8 cellular contexts compared by ENCODE assay signal in genomic region chr5:102754499-102755424, GRCh38. TPM values are rescaled to one million over a fixed set of nuclear protein-coding genes. Genes with fewer than 3 reads are reported as not detected.
DNase-seq lines count a peak whose midpoint lies in the region; ATAC-seq and TF ChIP-seq lines count a peak whose summit lies in the region.

PAM (plus strand) TSS chr5:102755305; CDS start chr5:102866196, 110,891 bp downstream.

- H3K36me3 ChIP-seq in GM23338 (ENCODE audit: insufficient read depth) (no peaks in the 10 kb centered on the region), parathyroid adenoma (ENCODE audit: control insufficient read depth, insufficient read depth, low read length) (no peaks in the 10 kb centered on the region), upper lobe of left lung (no peaks in the 10 kb centered on the region)

- H3K4me1 ChIP-seq in GM23338 (ENCODE audit: insufficient read depth) (peaks cover 36% of the 10 kb centered on the region), parathyroid adenoma (peaks cover 8% of the 10 kb centered on the region), upper lobe of left lung (peaks cover 15 to 19% (median 17%) of the 10 kb centered on the region in 4 donors)

- H3K4me2 ChIP-seq in GM23338 (peak within 1 kb of the TSS; percentile 99), parathyroid adenoma (ENCODE audit: low read length) (peak within 1 kb of the TSS; percentile 83)

- peak; percentile 83 for ATAC-seq in GM23338
- ATAC-seq in activated naive CD4-positive, alpha-beta T cell treated with anti-CD3 and anti-CD28 coated beads, Interleukin-2, amount 50 U/mL, for 72 hours: peak; percentile 80 to 84
- ATAC-seq in upper lobe of left lung (ENCODE audit: low FRiP score in 2 of 2): peak; percentile 93 to 96

- H3K27ac ChIP-seq in GM23338 (ENCODE audit: low read depth) (peak within 1 kb of the TSS; percentile 79), parathyroid adenoma (peak within 1 kb of the TSS; percentile 46), upper lobe of left lung (peak within 1 kb of the TSS; percentile 83 to 88 (median 86))

- H2AFZ ChIP-seq in GM23338 (peak within 1 kb of the TSS; percentile 96), parathyroid adenoma (peak within 1 kb of the TSS; percentile 78)

- no peaks in the 10 kb centered on the region; the same call in 1 of the 2 replicates for H3F3A ChIP-seq in GM23338 (replicated peaks; ENCODE audit: low read depth)

- H3K4me3 Mint-ChIP-seq in GM23338: peak within 1 kb of the TSS; percentile 96
- peak within 1 kb of the TSS; percentile 97 for H3K4me3 Mint-ChIP-seq in glutamatergic neuron (ENCODE audit: unreplicated experiment)

- no peak for TF ChIP-seq EP300 in upper lobe of left lung (IDR thresholded peaks at IDR 0.05)

- H3K27ac Mint-ChIP-seq in GM23338: peak within 1 kb of the TSS; percentile 85
- H3K27ac Mint-ChIP-seq in activated naive CD4-positive, alpha-beta T cell treated with anti-CD3 and anti-CD28 coated beads, Interleukin-2, amount 50 U/mL, for 72 hours: peak within 1 kb of the TSS; percentile 96 to 100
- peak within 1 kb of the TSS; percentile 60 for H3K27ac Mint-ChIP-seq in glutamatergic neuron (ENCODE audit: unreplicated experiment)

- H3K27me3 ChIP-seq in GM23338 (ENCODE audit: insufficient read depth) (peaks cover 26% of the 10 kb centered on the region), parathyroid adenoma (ENCODE audit: control insufficient read depth, insufficient read depth, low read length) (no peaks in the 10 kb centered on the region), upper lobe of left lung (no peaks in the 10 kb centered on the region)

- H3K9me3 ChIP-seq in parathyroid adenoma (ENCODE audit: control insufficient read depth, low read length) (no peaks in the 10 kb centered on the region), upper lobe of left lung (no peaks in the 10 kb centered on the region)

- H3K4me3 ChIP-seq in GM23338: peak within 1 kb of the TSS; percentile 92
- peak within 1 kb of the TSS; percentile 87 for H3K4me3 ChIP-seq in parathyroid adenoma (ENCODE audit: low read depth, low read length)
- H3K4me3 ChIP-seq in upper lobe of left lung: peak within 1 kb of the TSS; percentile 72 to 91 (median 84)

- H3K9me3 Mint-ChIP-seq in GM23338 (peaks cover 9% of the 10 kb centered on the region; the same call in 2 of the 3 replicates), glutamatergic neuron (ENCODE audit: unreplicated experiment) (peaks cover 11% of the 10 kb centered on the region)
- H3K9me3 Mint-ChIP-seq in activated naive CD4-positive, alpha-beta T cell treated with anti-CD3 and anti-CD28 coated beads, Interleukin-2, amount 50 U/mL, for 72 hours: peaks cover 3 to 6% of the 10 kb centered on the region in 2 donors

- H3K27me3 Mint-ChIP-seq in GM23338 (ENCODE audit: insufficient read depth, low read depth, poor library complexity): peaks cover 29% of the 10 kb centered on the region
- peaks cover 16% of the 10 kb centered on the region for H3K27me3 Mint-ChIP-seq in glutamatergic neuron (ENCODE audit: unreplicated experiment)

- peak in 3 of 4 donors; percentile 45 to 79 (median 63) for TF ChIP-seq POLR2A in upper lobe of left lung (IDR thresholded peaks at IDR 0.05)

- peaks cover 12% of the 10 kb centered on the region for H3K36me3 Mint-ChIP-seq in GM23338 (ENCODE audit: low read depth)
- H3K36me3 Mint-ChIP-seq in activated naive CD4-positive, alpha-beta T cell treated with anti-CD3 and anti-CD28 coated beads, Interleukin-2, amount 50 U/mL, for 72 hours: peaks cover 26 to 34% of the 10 kb centered on the region in 2 donors
- peaks cover 8% of the 10 kb centered on the region for H3K36me3 Mint-ChIP-seq in glutamatergic neuron (ENCODE audit: unreplicated experiment)

- no peaks in the 10 kb centered on the region for H4K20me1 ChIP-seq in GM23338 (replicated peaks; ENCODE audit: insufficient read depth)

- DNase-seq in GF-D8 (lab: John Stamatoyannopoulos, UW) (peak; percentile 9), GM23338 (ENCODE audit: low spot score) (peak; percentile 87), LHCN-M2 (ENCODE audit: low read depth) (peak; percentile 79), SKM-1 treated with dmso at 0.1 percent for 144 hours (lab: John Stamatoyannopoulos, UW; ENCODE audit: unreplicated experiment) (peak; percentile 76), glutamatergic neuron (peak; percentile 84), upper lobe of left lung (peak; percentile 83 to 96)
- DNase-seq in activated naive CD4-positive, alpha-beta T cell treated with anti-CD3 and anti-CD28 coated beads, Interleukin-2, amount 50 U/mL, for 72 hours (ENCODE audit: low spot score in 2 of 2): peak; percentile 78 to 82

- H3K4me1 Mint-ChIP-seq in GM23338: peaks cover 46% of the 10 kb centered on the region
- H3K4me1 Mint-ChIP-seq in glutamatergic neuron (ENCODE audit: low read depth, unreplicated experiment): peaks cover 5% of the 10 kb centered on the region

- H3K9ac ChIP-seq in parathyroid adenoma: peak within 1 kb of the TSS; percentile 4

- H3K79me2 ChIP-seq in GM23338 (replicated peaks; ENCODE audit: insufficient read depth) (peaks cover 33% of the 10 kb centered on the region), parathyroid adenoma (peaks cover 7% of the 10 kb centered on the region)

- no peak for TF ChIP-seq CTCF in GM23338 (conservative IDR thresholded peaks at IDR 0.05; ENCODE audit: low read depth in 2 of 2)
- no peak for TF ChIP-seq CTCF in glutamatergic neuron (IDR thresholded peaks at IDR 0.05; ENCODE audit: partially characterized antibody, unreplicated experiment)
- TF ChIP-seq CTCF in parathyroid adenoma (IDR thresholded peaks at IDR 0.05): no peak
- TF ChIP-seq CTCF in upper lobe of left lung (IDR thresholded peaks at IDR 0.05): no peak

- 1 to 6% methylated on average over 10 to 45 of the region's 77 CpGs for WGBS in upper lobe of left lung, 2 donors

- no peaks in the 10 kb centered on the region for H3K9me2 ChIP-seq in GM23338 (ENCODE audit: insufficient read depth)

TF ChIP-seq in GM23338, 12 proteins besides CTCF, POLR2A, EP300 and RAD21:
- TF ChIP-seq CREB1 (CRISPR knock-in tag; IDR thresholded peaks at IDR 0.05; ENCODE audit: low read depth) (0 out of 2 replicates have a peak, but pooled peaks have one; percentile 8), POLR2AphosphoS5 (IDR thresholded peaks at IDR 0.05; ENCODE audit: low read depth) (peak; percentile 62)
- TF ChIP-seq, protein P1, sequence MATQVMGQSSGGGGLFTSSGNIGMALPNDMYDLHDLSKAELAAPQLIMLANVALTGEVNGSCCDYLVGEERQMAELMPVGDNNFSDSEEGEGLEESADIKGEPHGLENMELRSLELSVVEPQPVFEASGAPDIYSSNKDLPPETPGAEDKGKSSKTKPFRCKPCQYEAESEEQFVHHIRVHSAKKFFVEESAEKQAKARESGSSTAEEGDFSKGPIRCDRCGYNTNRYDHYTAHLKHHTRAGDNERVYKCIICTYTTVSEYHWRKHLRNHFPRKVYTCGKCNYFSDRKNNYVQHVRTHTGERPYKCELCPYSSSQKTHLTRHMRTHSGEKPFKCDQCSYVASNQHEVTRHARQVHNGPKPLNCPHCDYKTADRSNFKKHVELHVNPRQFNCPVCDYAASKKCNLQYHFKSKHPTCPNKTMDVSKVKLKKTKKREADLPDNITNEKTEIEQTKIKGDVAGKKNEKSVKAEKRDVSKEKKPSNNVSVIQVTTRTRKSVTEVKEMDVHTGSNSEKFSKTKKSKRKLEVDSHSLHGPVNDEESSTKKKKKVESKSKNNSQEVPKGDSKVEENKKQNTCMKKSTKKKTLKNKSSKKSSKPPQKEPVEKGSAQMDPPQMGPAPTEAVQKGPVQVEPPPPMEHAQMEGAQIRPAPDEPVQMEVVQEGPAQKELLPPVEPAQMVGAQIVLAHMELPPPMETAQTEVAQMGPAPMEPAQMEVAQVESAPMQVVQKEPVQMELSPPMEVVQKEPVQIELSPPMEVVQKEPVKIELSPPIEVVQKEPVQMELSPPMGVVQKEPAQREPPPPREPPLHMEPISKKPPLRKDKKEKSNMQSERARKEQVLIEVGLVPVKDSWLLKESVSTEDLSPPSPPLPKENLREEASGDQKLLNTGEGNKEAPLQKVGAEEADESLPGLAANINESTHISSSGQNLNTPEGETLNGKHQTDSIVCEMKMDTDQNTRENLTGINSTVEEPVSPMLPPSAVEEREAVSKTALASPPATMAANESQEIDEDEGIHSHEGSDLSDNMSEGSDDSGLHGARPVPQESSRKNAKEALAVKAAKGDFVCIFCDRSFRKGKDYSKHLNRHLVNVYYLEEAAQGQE (IDR thresholded peaks at IDR 0.05; ENCODE audit: unreplicated experiment): no peak

RNA-seq across cellular contexts. Expression of gene PAM, which starts in this region (rescaled TPM):
- 65.8 and 79.4 TPM in 2 replicates for total RNA-seq in GM23338 (2014; rRNA removed; shearing (Covaris generic))
- polyA plus RNA-seq in GM23338 (2016; fragmentation: Nextera tagmentation; extraction: Ambion mirVana): 33.9 and 34.9 TPM in 2 replicates
- total RNA-seq in LHCN-M2 (2014; rRNA removed) (400 and 504 TPM in 2 replicates), glutamatergic neuron (ENCODE audit: unreplicated experiment) (192 TPM), upper lobe of left lung (100 to 1,000 TPM in 5 of 6 donors, 10 to 100 TPM in 1; 91.1 to 428 (median 212) TPM)
- polyA plus RNA-seq in LHCN-M2 (2012): 114 TPM
- total RNA-seq in activated naive CD4-positive, alpha-beta T cell treated with anti-CD3 and anti-CD28 coated beads, Interleukin-2, amount 50 U/mL, for 72 hours: 10 to 100 TPM; 14.2 to 88.0 TPM

Comparison
In these comparisons a context has a peak if more than half of its experiments do, and no peak if none do; other contexts are left out.
1. Peak in every context shown above with its lines: DNase-seq, ATAC-seq, H3K4me3 ChIP-seq and H3K27ac ChIP-seq.
2. DNase-seq: peak in every context shown above with its lines; median percentile 90 in upper lobe of left lung; 87 in GM23338; 84 in glutamatergic neuron; 80 in activated naive CD4-positive, alpha-beta T cell treated with anti-CD3 and anti-CD28 coated beads, Interleukin-2, amount 50 U/mL, for 72 hours; 79 in LHCN-M2; 76 in SKM-1 treated with dmso at 0.1 percent for 144 hours; 9 in GF-D8.